Comparison of ENCODE assay signal across 10 cellular contexts in the genomic region with DNA sequence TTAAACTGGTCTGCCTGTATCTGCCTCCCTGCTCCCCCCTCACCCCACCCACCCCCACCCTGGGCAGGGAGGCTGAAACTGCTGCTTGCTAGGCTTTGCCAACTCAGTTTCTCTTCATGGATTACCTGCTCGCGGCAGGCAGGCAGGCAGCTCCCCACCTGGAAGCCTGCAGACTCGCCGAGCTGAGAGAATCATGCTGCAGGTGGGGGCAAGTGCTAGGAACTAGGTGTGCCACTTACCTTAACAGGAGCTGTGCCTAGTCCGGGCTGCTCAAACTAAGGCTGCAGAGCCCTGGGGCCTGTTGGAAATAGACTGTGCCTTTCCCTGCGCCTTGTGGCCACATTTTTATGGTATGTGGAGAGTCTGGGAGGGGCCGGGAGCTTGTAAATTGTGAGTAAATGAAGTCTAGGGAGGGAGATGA. TPM values are rescaled to one million over a fixed set of nuclear protein-coding genes. Genes with fewer than 3 reads are reported as not detected.
A peak's percentile ranks its signal among the peaks of the same experiment; 100 is the strongest.
DNase-seq lines count a peak whose midpoint lies in the region; ATAC-seq, FAIRE-seq and TF ChIP-seq lines count a peak whose summit lies in the region.
"Had no signal": no experiment of that assay in that cellular context is flagged by ENCODE, and none has a peak within 500 bp of the region (broad histone marks: within the 10 kb centered on the region; RNA-seq: fewer than 3 reads in every experiment).

No MANE protein-coding gene starts in this region.

- H3K27ac ChIP-seq in suprapubic skin, result peak overlapping the region; percentile 77

- TF ChIP-seq EP300 in suprapubic skin (IDR thresholded peaks at IDR 0.05), result no peak

- POLR2A ChIA-PET in activated CD8-positive, alpha-beta T cell treated with anti-CD3 and anti-CD28 coated beads for 36 hours (lab: Charles Lee), result interaction anchor here (1.0 kb wide), 1 partner anchor 7 kb away, joined by 3 read pairs; no protein-coding TSS in a partner anchor

- H3K4me1 ChIP-seq in suprapubic skin, result peaks cover 85% of the 10 kb centered on the region

- no peak for ATAC-seq in activated T-cell treated with anti-CD3 and anti-CD28 coated beads, Interleukin-2, amount 50 U/mL, for 4 hours
- ATAC-seq in activated CD8-positive, alpha-beta T cell treated with anti-CD3 and anti-CD28 coated beads for 36 hours, result no peak

- H3K4me3 ChIP-seq in suprapubic skin, result no peak overlapping the region

- no peak for TF ChIP-seq POLR2A in suprapubic skin (IDR thresholded peaks at IDR 0.05)

- no peak for TF ChIP-seq CTCF in activated CD8-positive, alpha-beta T cell treated with anti-CD3 and anti-CD28 coated beads for 36 hours (IDR thresholded peaks at IDR 0.05)
- no peak for TF ChIP-seq CTCF in suprapubic skin (IDR thresholded peaks at IDR 0.05)

- H3K9me3 Mint-ChIP-seq in activated T-cell treated with anti-CD3 and anti-CD28 coated beads, Interleukin-2, amount 50 U/mL, for 4 hours, result no peaks in the 10 kb centered on the region
- H3K9me3 Mint-ChIP-seq in activated CD8-positive, alpha-beta T cell treated with anti-CD3 and anti-CD28 coated beads for 36 hours, result no peaks in the 10 kb centered on the region

- no peaks in the 10 kb centered on the region for H3K27me3 Mint-ChIP-seq in activated T-cell treated with anti-CD3 and anti-CD28 coated beads, Interleukin-2, amount 50 U/mL, for 4 hours (ENCODE audit: low read depth)
- no peaks in the 10 kb centered on the region for H3K27me3 Mint-ChIP-seq in activated CD8-positive, alpha-beta T cell treated with anti-CD3 and anti-CD28 coated beads for 36 hours

- intact Hi-C loops in activated CD8-positive, alpha-beta T cell treated with anti-CD3 and anti-CD28 coated beads for 36 hours (cut with micrococcal nuclease), result no loop called here

- H3K27ac Mint-ChIP-seq in activated CD8-positive, alpha-beta T cell treated with anti-CD3 and anti-CD28 coated beads for 36 hours, result peak overlapping the region; percentile 47

- H3K36me3 ChIP-seq in suprapubic skin, result no peaks in the 10 kb centered on the region

- CTCF ChIA-PET in activated CD8-positive, alpha-beta T cell treated with anti-CD3 and anti-CD28 coated beads for 36 hours (lab: Charles Lee), result interaction anchor here (1.1 to 3.1 kb wide), 3 partner anchors 14 to 25 kb away, joined by 3 to 10 read pairs (median 3); no protein-coding TSS in a partner anchor

- 33% methylated on average over 1 of the region's 7 CpGs for WGBS in suprapubic skin

- FAIRE-seq in urothelium cell line (lab: Jason Lieb, UNC), result no peak
- FAIRE-seq: GM19239 had no signal

- peaks cover 87% of the 10 kb centered on the region for H3K4me1 Mint-ChIP-seq in activated T-cell treated with anti-CD3 and anti-CD28 coated beads, Interleukin-2, amount 50 U/mL, for 4 hours (ENCODE audit: low read depth)
- peaks cover 88% of the 10 kb centered on the region for H3K4me1 Mint-ChIP-seq in activated CD8-positive, alpha-beta T cell treated with anti-CD3 and anti-CD28 coated beads for 36 hours (ENCODE audit: low read depth)

- DNase-seq in activated T-cell treated with anti-CD3 and anti-CD28 coated beads, Interleukin-2, amount 50 U/mL, for 4 hours, result no peak
- DNase-seq in activated T-cell treated with anti-CD3 and anti-CD28 coated beads, Interleukin-2, amount 50 U/mL, for 1 hour, result no peak
- DNase-seq in activated CD8-positive, alpha-beta T cell treated with anti-CD3 and anti-CD28 coated beads for 36 hours, result no peak
- DNase-seq in iPS-NIHi11 (ENCODE audit: low spot score), result peak; percentile 10
- DNase-seq in suprapubic skin (ENCODE audit: low spot score in 2 of 2), result no peak
- DNase-seq in urothelium cell line (ENCODE audit: low spot score), result no peak
- DNase-seq in medulla oblongata (ENCODE audit: extremely low spot score), result no peak
- DNase-seq in AML-193 (lab: John Stamatoyannopoulos, UW), result no peak
- DNase-seq: NCI-H1105 had no signal

- no peaks in the 10 kb centered on the region for H3K9me3 ChIP-seq in suprapubic skin

- peaks cover 9% of the 10 kb centered on the region for H3K36me3 Mint-ChIP-seq in activated T-cell treated with anti-CD3 and anti-CD28 coated beads, Interleukin-2, amount 50 U/mL, for 4 hours (ENCODE audit: insufficient read depth)
- peaks cover 17% of the 10 kb centered on the region for H3K36me3 Mint-ChIP-seq in activated CD8-positive, alpha-beta T cell treated with anti-CD3 and anti-CD28 coated beads for 36 hours (ENCODE audit: low read depth)

- peak overlapping the region; percentile 42 for H3K4me3 Mint-ChIP-seq in activated T-cell treated with anti-CD3 and anti-CD28 coated beads, Interleukin-2, amount 50 U/mL, for 4 hours
- no peak overlapping the region for H3K4me3 Mint-ChIP-seq in activated CD8-positive, alpha-beta T cell treated with anti-CD3 and anti-CD28 coated beads for 36 hours

- no peaks in the 10 kb centered on the region for H3K27me3 ChIP-seq in suprapubic skin

RNA-seq across cellular contexts. Expression of a gene that starts 30.3 kb away (rescaled TPM):
- total RNA-seq in activated T-cell treated with anti-CD3 and anti-CD28 coated beads, Interleukin-2, amount 50 U/mL, for 4 hours, result 10 to 100 TPM; 32.6 to 33.6 (median 33.4) TPM
- total RNA-seq in activated CD8-positive, alpha-beta T cell treated with anti-CD3 and anti-CD28 coated beads for 36 hours, result 10 to 100 TPM; 23.3 to 24.5 TPM
- total RNA-seq in suprapubic skin, result 10 to 100 TPM; 66.3 to 78.7 (median 71.8) TPM

RNA-seq across cellular contexts. Expression of a gene that starts 47.8 kb away (rescaled TPM):
- under 1 TPM in 2 of 3 donors, not detected in 1; 0.13 to 0.27 TPM for total RNA-seq in activated T-cell treated with anti-CD3 and anti-CD28 coated beads, Interleukin-2, amount 50 U/mL, for 4 hours
- 1 to 10 TPM in 1 of 2 experiments, under 1 TPM in 1; 0.61 to 2.1 TPM for total RNA-seq in activated CD8-positive, alpha-beta T cell treated with anti-CD3 and anti-CD28 coated beads for 36 hours
- under 1 TPM in 2 of 4 donors, not detected in 2; 0.21 to 0.34 TPM for total RNA-seq in suprapubic skin

RNA-seq across cellular contexts. Expression of a gene that starts 55.9 kb away (rescaled TPM):
- total RNA-seq in activated T-cell treated with anti-CD3 and anti-CD28 coated beads, Interleukin-2, amount 50 U/mL, for 4 hours, result 10 to 100 TPM; 24.0 to 28.9 (median 24.5) TPM
- 10 to 100 TPM; 28.4 to 29.0 TPM for total RNA-seq in activated CD8-positive, alpha-beta T cell treated with anti-CD3 and anti-CD28 coated beads for 36 hours
- total RNA-seq in suprapubic skin, result 1 to 10 TPM; 3.9 to 9.4 (median 6.3) TPM
